In the genomic region with DNA sequence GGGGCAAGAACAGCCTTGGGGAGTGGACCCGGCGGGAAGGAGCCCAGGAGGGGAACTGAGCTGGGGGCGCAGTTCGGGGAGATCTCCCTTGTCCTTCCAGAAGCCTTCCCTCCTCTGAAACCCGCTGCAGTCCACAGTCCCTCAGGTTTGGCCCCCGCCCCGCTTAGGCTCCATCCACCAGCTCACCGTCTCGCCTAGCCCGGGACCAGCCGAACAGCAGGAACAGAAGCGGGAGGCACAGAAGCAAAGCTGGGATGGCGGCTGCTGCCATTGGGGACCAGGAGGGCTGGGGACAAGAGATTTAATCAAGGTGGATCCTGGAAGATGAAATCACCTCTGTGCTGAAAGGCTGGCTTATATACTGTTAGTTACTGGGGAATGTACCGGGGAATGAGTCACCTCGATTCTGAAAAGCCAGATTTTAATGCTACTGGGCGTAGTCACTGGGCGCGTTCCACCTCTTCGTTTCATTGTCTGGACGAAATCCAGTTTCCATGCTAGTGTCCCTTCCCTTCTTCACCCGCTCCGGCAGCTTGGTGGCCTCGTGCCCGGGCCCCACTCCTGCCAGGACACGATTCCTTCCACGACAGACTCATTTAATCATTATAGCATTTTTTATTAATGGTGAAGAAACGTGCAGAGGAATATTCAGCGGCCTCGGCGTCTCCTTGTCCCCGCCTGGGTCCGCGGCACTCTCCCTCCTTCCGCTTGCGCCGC, we compare ENCODE assay signal across 8 cellular contexts. TPM values are rescaled to one million over a fixed set of nuclear protein-coding genes. Genes with fewer than 3 reads are reported as not detected.
DNase-seq lines count a peak whose midpoint lies in the region; ATAC-seq and TF ChIP-seq lines count a peak whose summit lies in the region.

A gene with protein sequence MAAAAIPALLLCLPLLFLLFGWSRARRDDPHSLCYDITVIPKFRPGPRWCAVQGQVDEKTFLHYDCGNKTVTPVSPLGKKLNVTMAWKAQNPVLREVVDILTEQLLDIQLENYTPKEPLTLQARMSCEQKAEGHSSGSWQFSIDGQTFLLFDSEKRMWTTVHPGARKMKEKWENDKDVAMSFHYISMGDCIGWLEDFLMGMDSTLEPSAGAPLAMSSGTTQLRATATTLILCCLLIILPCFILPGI (minus strand): TSS at position 332 of the 717 bp plus-strand sequence. CDS start 61 bp downstream, at position 271.

- peaks cover 38% of the 10 kb centered on the region for H3K27me3 ChIP-seq in ACC112 (ENCODE audit: insufficient read depth, low read length)
- H3K27me3 ChIP-seq in mammary epithelial cell (ENCODE audit: insufficient read depth, low read length), result no peaks in the 10 kb centered on the region

- peak within 1 kb of the TSS; percentile 82 for H3K4me2 ChIP-seq in mammary epithelial cell (ENCODE audit: insufficient read depth, low read depth, low read length)

- H3K4me1 ChIP-seq in ACC112 (ENCODE audit: control insufficient read depth, insufficient read depth, low read length, unreplicated experiment) (peaks cover 6% of the 10 kb centered on the region), mammary epithelial cell (ENCODE audit: insufficient read depth, low read length) (peaks cover 14% of the 10 kb centered on the region)

- H3K9me3 ChIP-seq in mammary epithelial cell (replicated peaks; ENCODE audit: insufficient read depth, low read length), result no peaks in the 10 kb centered on the region

- CTCF ChIA-PET in mammary epithelial cell (lab: Charles Lee; ENCODE audit: low non-redundant PET), result no interaction called here

- in situ Hi-C loops in mammary epithelial cell (cut with MboI; ENCODE audit: low sequenced_read_pairs in 2 of 2) (no loop called here), KBM-7 (cut with MboI; ENCODE audit: low pct_unique_long_range_greater_than_20kb, low sequenced_read_pairs) (no loop called here)

- TSS peak; percentile 85 for BruUV-seq in mammary epithelial cell (replicated peaks; lab: Mats Ljungman, UMichigan)

- dilution Hi-C loops in mammary epithelial cell (cut with HindIII; ENCODE audit: low sequenced_read_pairs), result no loop called here

- H4K20me1 ChIP-seq in mammary epithelial cell (ENCODE audit: insufficient read depth, low read length), result no peaks in the 10 kb centered on the region

- DNase-seq in mammary epithelial cell (peak; percentile 88), lung microvascular endothelial cell (ENCODE audit: low read depth in 2 of 2) (peak; percentile 44 to 50), KBM-7 (no peak), SKM-1 (lab: John Stamatoyannopoulos, UW; ENCODE audit: unreplicated experiment) (no peak), NCI-H2081 treated with DMSO at 0.1 percent for 48 hours (lab: John Stamatoyannopoulos, UW) (no peak)
- DNase-seq in central memory CD4-positive, alpha-beta T cell, result no peak

- H3K36me3 ChIP-seq in ACC112 (ENCODE audit: insufficient read depth, low read length), result no peaks in the 10 kb centered on the region
- no peaks in the 10 kb centered on the region for H3K36me3 ChIP-seq in mammary epithelial cell (ENCODE audit: insufficient read depth, low read length)

- H3K79me2 ChIP-seq in ACC112 (ENCODE audit: control insufficient read depth, insufficient read depth, low read length, unreplicated experiment) (no peaks in the 10 kb centered on the region), mammary epithelial cell (ENCODE audit: insufficient read depth, low read length) (no peaks in the 10 kb centered on the region)

- H3K27ac ChIP-seq in ACC112 (ENCODE audit: low read depth, low read length) (no peak within 1 kb of the TSS), mammary epithelial cell (ENCODE audit: insufficient read depth, low read depth, low read length) (peak within 1 kb of the TSS; percentile 53)

- 10% methylated on average over 33 of the region's 36 CpGs for WGBS in mammary epithelial cell (ENCODE audit: low coverage, missing lambda C conversion rate)

- H2AFZ ChIP-seq in ACC112 (ENCODE audit: low read length, unreplicated experiment) (peak within 1 kb of the TSS; percentile 70), mammary epithelial cell (ENCODE audit: low read depth, low read length) (peak within 1 kb of the TSS; percentile 78)

- peak within 1 kb of the TSS; percentile 29 for H3K9ac ChIP-seq in mammary epithelial cell (ENCODE audit: insufficient read depth, low read length)

- ATAC-seq in HG02852 (IDR thresholded peaks at IDR 0.05; ENCODE audit: unreplicated experiment), result peak; percentile 54

- H3K4me3 ChIP-seq in ACC112 (ENCODE audit: low read depth, low read length) (peak within 1 kb of the TSS; percentile 69), mammary epithelial cell (replicated peaks in 1 of 3; ENCODE audit: insufficient read depth in 1 of 3, low read depth in 2 of 3, low read length in 3 of 3) (peak within 1 kb of the TSS in 2 of 3 experiments; percentile 35 to 36)

- intact Hi-C loops in mammary epithelial cell (cut with micrococcal nuclease), result no loop called here

- TF ChIP-seq CTCF in mammary epithelial cell (conservative IDR thresholded peaks at IDR 0.05 in 1 of 2, IDR thresholded peaks at IDR 0.05 in 1 of 2; ENCODE audit: extremely low read depth in 1 of 2, insufficient read depth in 1 of 2, low read depth in 1 of 2, low read length in 2 of 2), result no peak

RNA-seq across cellular contexts. Expression of the gene that starts here (rescaled TPM):
- total RNA-seq in mammary epithelial cell (1 to 10 TPM; 1.0 to 2.6 TPM), lung microvascular endothelial cell (not detected in 2 replicates)
- 3.3 TPM for polyA plus RNA-seq in mammary epithelial cell
- not detected for polyA minus RNA-seq in mammary epithelial cell

Comparison
In these comparisons a context has a peak if more than half of its experiments do, and no peak if none do; other contexts are left out.
1. Peak in DNase-seq in lung microvascular endothelial cell; RNA of the gene not detected or under 1 TPM.